Comparison of ENCODE assay signal across 12 cellular contexts in the genomic region with DNA sequence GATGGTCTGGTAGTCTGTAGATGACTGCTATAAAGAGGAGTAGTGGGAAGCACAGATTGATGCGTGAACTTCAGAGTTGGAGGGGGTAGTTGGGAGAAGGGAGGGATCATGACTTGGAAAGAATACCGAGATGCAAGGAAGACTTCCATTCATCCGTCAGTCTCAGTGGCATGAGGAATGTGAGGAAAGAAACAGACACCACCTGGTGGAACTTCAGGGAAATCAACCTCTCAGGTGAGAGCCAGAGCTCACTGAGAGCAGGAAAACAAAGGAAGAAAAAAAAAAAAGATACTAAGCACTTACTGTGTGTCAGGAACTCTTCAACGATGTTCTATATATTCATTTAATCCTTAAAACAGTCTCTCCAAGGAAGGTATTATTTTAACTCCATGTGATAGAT.
DNase-seq lines count a peak whose midpoint lies in the region; FAIRE-seq and TF ChIP-seq lines count a peak whose summit lies in the region.
"Had no signal": no experiment of that assay in that cellular context is flagged by ENCODE, and none has a peak within 500 bp of the region (broad histone marks: within the 10 kb centered on the region; RNA-seq: fewer than 3 reads in every experiment).

No MANE protein-coding gene starts in this region.

- H3K27ac ChIP-seq in OCI-LY3 (ENCODE audit: low read length) (no peak overlapping the region), suprapubic skin (no peak overlapping the region), esophagus squamous epithelium (no peak overlapping the region)
- H3K27ac ChIP-seq: spleen had no signal

- TF ChIP-seq POLR2A in suprapubic skin (IDR thresholded peaks at IDR 0.05) (no peak), esophagus squamous epithelium (IDR thresholded peaks at IDR 0.05) (no peak)

- no peak overlapping the region for H3K4me2 ChIP-seq in OCI-LY3 (ENCODE audit: low read length)

- no peaks in the 10 kb centered on the region for H3K36me3 ChIP-seq in OCI-LY3 (replicated peaks; ENCODE audit: low read depth, low read length)
- no peaks in the 10 kb centered on the region for H3K36me3 ChIP-seq in suprapubic skin
- no peaks in the 10 kb centered on the region for H3K36me3 ChIP-seq in esophagus squamous epithelium
- H3K36me3 ChIP-seq: spleen had no signal

- TF ChIP-seq EP300 in suprapubic skin (IDR thresholded peaks at IDR 0.05), result no peak

- no peak overlapping the region for H3K4me3 Mint-ChIP-seq in T-helper 2 cell treated with Interferon-gamma antibody and Interleukin-4, amounts not matched to agents 5 μg/mL and 100 μg/mL, for 36 hours
- H3K4me3 Mint-ChIP-seq: activated naive CD4-positive, alpha-beta T cell treated with anti-CD3 and anti-CD28 coated beads for 36 hours; natural killer cell had no signal

- no peaks in the 10 kb centered on the region for H3K4me1 Mint-ChIP-seq in T-helper 2 cell treated with Interferon-gamma antibody and Interleukin-4, amounts not matched to agents 5 μg/mL and 100 μg/mL, for 36 hours (ENCODE audit: low read depth)
- H3K4me1 Mint-ChIP-seq: natural killer cell had no signal

- no peaks in the 10 kb centered on the region for H3K79me2 ChIP-seq in OCI-LY3 (ENCODE audit: low read length)

- no peaks in the 10 kb centered on the region for H3K9me3 Mint-ChIP-seq in T-helper 2 cell treated with Interferon-gamma antibody and Interleukin-4, amounts not matched to agents 5 μg/mL and 100 μg/mL, for 36 hours
- H3K9me3 Mint-ChIP-seq: activated naive CD4-positive, alpha-beta T cell treated with anti-CD3 and anti-CD28 coated beads for 36 hours; natural killer cell had no signal

- no peaks in the 10 kb centered on the region for H3K36me3 Mint-ChIP-seq in T-helper 2 cell treated with Interferon-gamma antibody and Interleukin-4, amounts not matched to agents 5 μg/mL and 100 μg/mL, for 36 hours (ENCODE audit: low read depth)
- H3K36me3 Mint-ChIP-seq: natural killer cell had no signal

- DNase-seq in NCI-H82 (lab: John Stamatoyannopoulos, UW), result peak; percentile 4
- DNase-seq in NCI-H82 treated with DMSO at 0.1 percent for 48 hours (lab: John Stamatoyannopoulos, UW; ENCODE audit: unreplicated experiment), result no peak
- DNase-seq in iPS DF 19.7 (ENCODE audit: low read depth, low spot score), result peak; percentile 54
- peak; percentile 21 for DNase-seq in urothelium cell line (ENCODE audit: low spot score)
- no peak for DNase-seq in suprapubic skin (ENCODE audit: low spot score in 2 of 2)
- DNase-seq in esophagus squamous epithelium (lab: John Stamatoyannopoulos, UW), result no peak
- DNase-seq in T-helper 2 cell treated with Interferon-gamma antibody and Interleukin-4, amounts not matched to agents 5 μg/mL and 100 μg/mL, for 36 hours (ENCODE audit: low spot score), result no peak
- DNase-seq: activated naive CD4-positive, alpha-beta T cell treated with anti-CD3 and anti-CD28 coated beads for 36 hours; GF-D8; natural killer cell; spleen had no signal

- H4K20me1 ChIP-seq in OCI-LY3 (ENCODE audit: insufficient read depth, low read length), result no peaks in the 10 kb centered on the region

- H3K27me3 ChIP-seq in OCI-LY3 (ENCODE audit: low read depth, low read length), result no peaks in the 10 kb centered on the region
- H3K27me3 ChIP-seq in suprapubic skin, result no peaks in the 10 kb centered on the region
- H3K27me3 ChIP-seq in esophagus squamous epithelium, result no peaks in the 10 kb centered on the region
- H3K27me3 ChIP-seq: spleen had no signal

- H3K27me3 Mint-ChIP-seq in T-helper 2 cell treated with Interferon-gamma antibody and Interleukin-4, amounts not matched to agents 5 μg/mL and 100 μg/mL, for 36 hours (ENCODE audit: low read depth), result no peaks in the 10 kb centered on the region

- H3K4me3 ChIP-seq in OCI-LY3 (ENCODE audit: low read length) (no peak overlapping the region), suprapubic skin (no peak overlapping the region), esophagus squamous epithelium (no peak overlapping the region)
- H3K4me3 ChIP-seq: spleen had no signal

- no peak overlapping the region for H3K27ac Mint-ChIP-seq in T-helper 2 cell treated with Interferon-gamma antibody and Interleukin-4, amounts not matched to agents 5 μg/mL and 100 μg/mL, for 36 hours
- H3K27ac Mint-ChIP-seq: activated naive CD4-positive, alpha-beta T cell treated with anti-CD3 and anti-CD28 coated beads for 36 hours; natural killer cell had no signal

- H3K4me1 ChIP-seq in OCI-LY3 (ENCODE audit: low read length) (peaks cover 5% of the 10 kb centered on the region), suprapubic skin (no peaks in the 10 kb centered on the region), esophagus squamous epithelium (no peaks in the 10 kb centered on the region)
- H3K4me1 ChIP-seq: spleen had no signal

- whole genome bisulfite sequencing in suprapubic skin, result 67% methylated on average over 4 of the region's 4 CpGs
- 48 to 76% methylated on average over 4 of the region's 4 CpGs for WGBS in esophagus squamous epithelium, 2 donors

- 0 out of 2 replicates have a peak, but pooled peaks have one; percentile 4 for TF ChIP-seq CTCF in OCI-LY3 (IDR thresholded peaks at IDR 0.05; ENCODE audit: low read depth, low read length)
- TF ChIP-seq CTCF in suprapubic skin (IDR thresholded peaks at IDR 0.05), result peak in 1 of 2 donors; percentile 15
- TF ChIP-seq CTCF in esophagus squamous epithelium (IDR thresholded peaks at IDR 0.05), result peak in 1 of 6 experiments; percentile 45

- H3K9ac ChIP-seq in OCI-LY3 (ENCODE audit: low read length), result no peak overlapping the region

- H2AFZ ChIP-seq in OCI-LY3 (ENCODE audit: low read depth, low read length), result no peak overlapping the region

- no peaks in the 10 kb centered on the region for H3K9me3 ChIP-seq in OCI-LY3 (ENCODE audit: insufficient read depth, low read length)
- H3K9me3 ChIP-seq in suprapubic skin, result no peaks in the 10 kb centered on the region
- no peaks in the 10 kb centered on the region for H3K9me3 ChIP-seq in esophagus squamous epithelium
- H3K9me3 ChIP-seq: spleen had no signal

- intact Hi-C loops in esophagus squamous epithelium (cut with DNase I), result no loop called here

- no peak for FAIRE-seq in urothelium cell line (lab: Jason Lieb, UNC)

Comparison
In these comparisons a context has a peak if more than half of its experiments do, and no peak if none do; other contexts are left out.
1. DNase-seq: peak in NCI-H82 (single experiment), iPS DF 19.7 (single experiment) and urothelium cell line (single experiment); none in NCI-H82 treated with DMSO at 0.1 percent for 48 hours (single experiment), suprapubic skin (0 of 2), esophagus squamous epithelium (single experiment) and T-helper 2 cell treated with Interferon-gamma antibody and Interleukin-4, amounts not matched to agents 5 μg/mL and 100 μg/mL, for 36 hours (single experiment).